1 cellular context compared by ENCODE assay signal in the genomic region with DNA sequence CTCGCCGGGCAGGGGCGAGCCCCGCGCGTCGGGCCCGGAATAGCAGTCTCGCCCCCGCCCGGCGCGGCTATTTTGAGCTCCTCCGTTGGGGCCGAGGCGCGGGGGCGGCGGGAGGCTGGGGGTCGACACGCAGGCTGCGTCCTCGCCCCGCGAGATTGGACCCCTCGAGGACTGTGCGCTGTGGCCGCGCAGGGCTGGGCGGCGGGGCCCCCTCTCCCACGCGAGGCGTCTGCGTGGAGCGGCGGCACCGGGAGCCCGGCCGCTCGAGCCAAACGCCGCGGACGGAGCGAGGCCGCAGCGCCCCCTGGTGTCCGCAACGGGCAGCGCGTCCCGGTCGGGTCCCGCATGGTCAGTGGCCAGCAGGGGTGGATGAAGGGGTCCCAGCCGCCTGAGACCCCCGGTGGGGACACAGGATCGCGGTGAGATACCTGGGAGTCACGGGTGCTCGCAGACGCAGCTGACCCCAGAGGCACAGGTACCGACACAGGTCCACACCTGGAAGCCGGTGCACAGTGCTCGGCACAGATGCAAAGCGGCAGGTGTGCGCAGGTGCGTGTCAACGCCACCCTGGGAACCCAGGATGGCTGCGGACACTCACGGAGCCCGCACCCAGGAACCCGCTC.
A peak's percentile ranks its signal among the peaks of the same experiment; 100 is the strongest.
TF ChIP-seq lines count a peak whose summit lies in the region.

No MANE protein-coding gene starts in this region.

TF ChIP-seq in K562, 482 proteins besides CTCF, POLR2A, EP300 and RAD21 (continued from another document and continues in another):
- TF ChIP-seq, protein P1, sequence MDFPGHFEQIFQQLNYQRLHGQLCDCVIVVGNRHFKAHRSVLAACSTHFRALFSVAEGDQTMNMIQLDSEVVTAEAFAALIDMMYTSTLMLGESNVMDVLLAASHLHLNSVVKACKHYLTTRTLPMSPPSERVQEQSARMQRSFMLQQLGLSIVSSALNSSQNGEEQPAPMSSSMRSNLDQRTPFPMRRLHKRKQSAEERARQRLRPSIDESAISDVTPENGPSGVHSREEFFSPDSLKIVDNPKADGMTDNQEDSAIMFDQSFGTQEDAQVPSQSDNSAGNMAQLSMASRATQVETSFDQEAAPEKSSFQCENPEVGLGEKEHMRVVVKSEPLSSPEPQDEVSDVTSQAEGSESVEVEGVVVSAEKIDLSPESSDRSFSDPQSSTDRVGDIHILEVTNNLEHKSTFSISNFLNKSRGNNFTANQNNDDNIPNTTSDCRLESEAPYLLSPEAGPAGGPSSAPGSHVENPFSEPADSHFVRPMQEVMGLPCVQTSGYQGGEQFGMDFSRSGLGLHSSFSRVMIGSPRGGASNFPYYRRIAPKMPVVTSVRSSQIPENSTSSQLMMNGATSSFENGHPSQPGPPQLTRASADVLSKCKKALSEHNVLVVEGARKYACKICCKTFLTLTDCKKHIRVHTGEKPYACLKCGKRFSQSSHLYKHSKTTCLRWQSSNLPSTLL (IDR thresholded peaks at IDR 0.05): no peak
- no peak for TF ChIP-seq STAT5B (CRISPR knock-in tag; IDR thresholded peaks at IDR 0.05)
- peak; percentile 55; the same call in 1 of the 2 replicates for TF ChIP-seq GATAD2A (IDR thresholded peaks at IDR 0.05)
- TF ChIP-seq, protein P2, sequence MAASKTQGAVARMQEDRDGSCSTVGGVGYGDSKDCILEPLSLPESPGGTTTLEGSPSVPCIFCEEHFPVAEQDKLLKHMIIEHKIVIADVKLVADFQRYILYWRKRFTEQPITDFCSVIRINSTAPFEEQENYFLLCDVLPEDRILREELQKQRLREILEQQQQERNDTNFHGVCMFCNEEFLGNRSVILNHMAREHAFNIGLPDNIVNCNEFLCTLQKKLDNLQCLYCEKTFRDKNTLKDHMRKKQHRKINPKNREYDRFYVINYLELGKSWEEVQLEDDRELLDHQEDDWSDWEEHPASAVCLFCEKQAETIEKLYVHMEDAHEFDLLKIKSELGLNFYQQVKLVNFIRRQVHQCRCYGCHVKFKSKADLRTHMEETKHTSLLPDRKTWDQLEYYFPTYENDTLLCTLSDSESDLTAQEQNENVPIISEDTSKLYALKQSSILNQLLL (CRISPR knock-in tag; IDR thresholded peaks at IDR 0.05; ENCODE audit: borderline replicate concordance): no peak
- TF ChIP-seq KLF13 (tag; IDR thresholded peaks at IDR 0.05; ENCODE audit: borderline replicate concordance, low read depth): 0 out of 2 replicates have a peak, but pooled peaks have one; percentile 29
- no peak for TF ChIP-seq SREBF1 (IDR thresholded peaks at IDR 0.05; ENCODE audit: borderline replicate concordance, low read depth, low read length)
- TF ChIP-seq SMARCA5 (IDR thresholded peaks at IDR 0.05): no peak
- TF ChIP-seq, protein P3, sequence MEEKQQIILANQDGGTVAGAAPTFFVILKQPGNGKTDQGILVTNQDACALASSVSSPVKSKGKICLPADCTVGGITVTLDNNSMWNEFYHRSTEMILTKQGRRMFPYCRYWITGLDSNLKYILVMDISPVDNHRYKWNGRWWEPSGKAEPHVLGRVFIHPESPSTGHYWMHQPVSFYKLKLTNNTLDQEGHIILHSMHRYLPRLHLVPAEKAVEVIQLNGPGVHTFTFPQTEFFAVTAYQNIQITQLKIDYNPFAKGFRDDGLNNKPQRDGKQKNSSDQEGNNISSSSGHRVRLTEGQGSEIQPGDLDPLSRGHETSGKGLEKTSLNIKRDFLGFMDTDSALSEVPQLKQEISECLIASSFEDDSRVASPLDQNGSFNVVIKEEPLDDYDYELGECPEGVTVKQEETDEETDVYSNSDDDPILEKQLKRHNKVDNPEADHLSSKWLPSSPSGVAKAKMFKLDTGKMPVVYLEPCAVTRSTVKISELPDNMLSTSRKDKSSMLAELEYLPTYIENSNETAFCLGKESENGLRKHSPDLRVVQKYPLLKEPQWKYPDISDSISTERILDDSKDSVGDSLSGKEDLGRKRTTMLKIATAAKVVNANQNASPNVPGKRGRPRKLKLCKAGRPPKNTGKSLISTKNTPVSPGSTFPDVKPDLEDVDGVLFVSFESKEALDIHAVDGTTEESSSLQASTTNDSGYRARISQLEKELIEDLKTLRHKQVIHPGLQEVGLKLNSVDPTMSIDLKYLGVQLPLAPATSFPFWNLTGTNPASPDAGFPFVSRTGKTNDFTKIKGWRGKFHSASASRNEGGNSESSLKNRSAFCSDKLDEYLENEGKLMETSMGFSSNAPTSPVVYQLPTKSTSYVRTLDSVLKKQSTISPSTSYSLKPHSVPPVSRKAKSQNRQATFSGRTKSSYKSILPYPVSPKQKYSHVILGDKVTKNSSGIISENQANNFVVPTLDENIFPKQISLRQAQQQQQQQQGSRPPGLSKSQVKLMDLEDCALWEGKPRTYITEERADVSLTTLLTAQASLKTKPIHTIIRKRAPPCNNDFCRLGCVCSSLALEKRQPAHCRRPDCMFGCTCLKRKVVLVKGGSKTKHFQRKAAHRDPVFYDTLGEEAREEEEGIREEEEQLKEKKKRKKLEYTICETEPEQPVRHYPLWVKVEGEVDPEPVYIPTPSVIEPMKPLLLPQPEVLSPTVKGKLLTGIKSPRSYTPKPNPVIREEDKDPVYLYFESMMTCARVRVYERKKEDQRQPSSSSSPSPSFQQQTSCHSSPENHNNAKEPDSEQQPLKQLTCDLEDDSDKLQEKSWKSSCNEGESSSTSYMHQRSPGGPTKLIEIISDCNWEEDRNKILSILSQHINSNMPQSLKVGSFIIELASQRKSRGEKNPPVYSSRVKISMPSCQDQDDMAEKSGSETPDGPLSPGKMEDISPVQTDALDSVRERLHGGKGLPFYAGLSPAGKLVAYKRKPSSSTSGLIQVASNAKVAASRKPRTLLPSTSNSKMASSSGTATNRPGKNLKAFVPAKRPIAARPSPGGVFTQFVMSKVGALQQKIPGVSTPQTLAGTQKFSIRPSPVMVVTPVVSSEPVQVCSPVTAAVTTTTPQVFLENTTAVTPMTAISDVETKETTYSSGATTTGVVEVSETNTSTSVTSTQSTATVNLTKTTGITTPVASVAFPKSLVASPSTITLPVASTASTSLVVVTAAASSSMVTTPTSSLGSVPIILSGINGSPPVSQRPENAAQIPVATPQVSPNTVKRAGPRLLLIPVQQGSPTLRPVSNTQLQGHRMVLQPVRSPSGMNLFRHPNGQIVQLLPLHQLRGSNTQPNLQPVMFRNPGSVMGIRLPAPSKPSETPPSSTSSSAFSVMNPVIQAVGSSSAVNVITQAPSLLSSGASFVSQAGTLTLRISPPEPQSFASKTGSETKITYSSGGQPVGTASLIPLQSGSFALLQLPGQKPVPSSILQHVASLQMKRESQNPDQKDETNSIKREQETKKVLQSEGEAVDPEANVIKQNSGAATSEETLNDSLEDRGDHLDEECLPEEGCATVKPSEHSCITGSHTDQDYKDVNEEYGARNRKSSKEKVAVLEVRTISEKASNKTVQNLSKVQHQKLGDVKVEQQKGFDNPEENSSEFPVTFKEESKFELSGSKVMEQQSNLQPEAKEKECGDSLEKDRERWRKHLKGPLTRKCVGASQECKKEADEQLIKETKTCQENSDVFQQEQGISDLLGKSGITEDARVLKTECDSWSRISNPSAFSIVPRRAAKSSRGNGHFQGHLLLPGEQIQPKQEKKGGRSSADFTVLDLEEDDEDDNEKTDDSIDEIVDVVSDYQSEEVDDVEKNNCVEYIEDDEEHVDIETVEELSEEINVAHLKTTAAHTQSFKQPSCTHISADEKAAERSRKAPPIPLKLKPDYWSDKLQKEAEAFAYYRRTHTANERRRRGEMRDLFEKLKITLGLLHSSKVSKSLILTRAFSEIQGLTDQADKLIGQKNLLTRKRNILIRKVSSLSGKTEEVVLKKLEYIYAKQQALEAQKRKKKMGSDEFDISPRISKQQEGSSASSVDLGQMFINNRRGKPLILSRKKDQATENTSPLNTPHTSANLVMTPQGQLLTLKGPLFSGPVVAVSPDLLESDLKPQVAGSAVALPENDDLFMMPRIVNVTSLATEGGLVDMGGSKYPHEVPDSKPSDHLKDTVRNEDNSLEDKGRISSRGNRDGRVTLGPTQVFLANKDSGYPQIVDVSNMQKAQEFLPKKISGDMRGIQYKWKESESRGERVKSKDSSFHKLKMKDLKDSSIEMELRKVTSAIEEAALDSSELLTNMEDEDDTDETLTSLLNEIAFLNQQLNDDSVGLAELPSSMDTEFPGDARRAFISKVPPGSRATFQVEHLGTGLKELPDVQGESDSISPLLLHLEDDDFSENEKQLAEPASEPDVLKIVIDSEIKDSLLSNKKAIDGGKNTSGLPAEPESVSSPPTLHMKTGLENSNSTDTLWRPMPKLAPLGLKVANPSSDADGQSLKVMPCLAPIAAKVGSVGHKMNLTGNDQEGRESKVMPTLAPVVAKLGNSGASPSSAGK (IDR thresholded peaks at IDR 0.05): no peak
- no peak for TF ChIP-seq KLF6 (CRISPR knock-in tag; IDR thresholded peaks at IDR 0.05; ENCODE audit: borderline replicate concordance)
- TF ChIP-seq GTF2A2 (tag; IDR thresholded peaks at IDR 0.05): no peak
- TF ChIP-seq FOXJ2 (tag; IDR thresholded peaks at IDR 0.05): peak; percentile 25; the same call in 1 of the 2 replicates
- no peak for TF ChIP-seq FOXJ3 (CRISPR knock-in tag; IDR thresholded peaks at IDR 0.05)
- TF ChIP-seq, protein P4, sequence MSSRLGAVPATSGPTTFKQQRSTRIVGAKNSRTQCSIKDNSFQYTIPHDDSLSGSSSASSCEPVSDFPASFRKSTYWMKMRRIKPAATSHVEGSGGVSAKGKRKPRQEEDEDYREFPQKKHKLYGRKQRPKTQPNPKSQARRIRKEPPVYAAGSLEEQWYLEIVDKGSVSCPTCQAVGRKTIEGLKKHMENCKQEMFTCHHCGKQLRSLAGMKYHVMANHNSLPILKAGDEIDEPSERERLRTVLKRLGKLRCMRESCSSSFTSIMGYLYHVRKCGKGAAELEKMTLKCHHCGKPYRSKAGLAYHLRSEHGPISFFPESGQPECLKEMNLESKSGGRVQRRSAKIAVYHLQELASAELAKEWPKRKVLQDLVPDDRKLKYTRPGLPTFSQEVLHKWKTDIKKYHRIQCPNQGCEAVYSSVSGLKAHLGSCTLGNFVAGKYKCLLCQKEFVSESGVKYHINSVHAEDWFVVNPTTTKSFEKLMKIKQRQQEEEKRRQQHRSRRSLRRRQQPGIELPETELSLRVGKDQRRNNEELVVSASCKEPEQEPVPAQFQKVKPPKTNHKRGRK (tag; IDR thresholded peaks at IDR 0.05): no peak
- TF ChIP-seq ILF3 (IDR thresholded peaks at IDR 0.05; ENCODE audit: borderline replicate concordance): peak; percentile 88; the same call in 1 of the 2 replicates
- TF ChIP-seq, protein P5, sequence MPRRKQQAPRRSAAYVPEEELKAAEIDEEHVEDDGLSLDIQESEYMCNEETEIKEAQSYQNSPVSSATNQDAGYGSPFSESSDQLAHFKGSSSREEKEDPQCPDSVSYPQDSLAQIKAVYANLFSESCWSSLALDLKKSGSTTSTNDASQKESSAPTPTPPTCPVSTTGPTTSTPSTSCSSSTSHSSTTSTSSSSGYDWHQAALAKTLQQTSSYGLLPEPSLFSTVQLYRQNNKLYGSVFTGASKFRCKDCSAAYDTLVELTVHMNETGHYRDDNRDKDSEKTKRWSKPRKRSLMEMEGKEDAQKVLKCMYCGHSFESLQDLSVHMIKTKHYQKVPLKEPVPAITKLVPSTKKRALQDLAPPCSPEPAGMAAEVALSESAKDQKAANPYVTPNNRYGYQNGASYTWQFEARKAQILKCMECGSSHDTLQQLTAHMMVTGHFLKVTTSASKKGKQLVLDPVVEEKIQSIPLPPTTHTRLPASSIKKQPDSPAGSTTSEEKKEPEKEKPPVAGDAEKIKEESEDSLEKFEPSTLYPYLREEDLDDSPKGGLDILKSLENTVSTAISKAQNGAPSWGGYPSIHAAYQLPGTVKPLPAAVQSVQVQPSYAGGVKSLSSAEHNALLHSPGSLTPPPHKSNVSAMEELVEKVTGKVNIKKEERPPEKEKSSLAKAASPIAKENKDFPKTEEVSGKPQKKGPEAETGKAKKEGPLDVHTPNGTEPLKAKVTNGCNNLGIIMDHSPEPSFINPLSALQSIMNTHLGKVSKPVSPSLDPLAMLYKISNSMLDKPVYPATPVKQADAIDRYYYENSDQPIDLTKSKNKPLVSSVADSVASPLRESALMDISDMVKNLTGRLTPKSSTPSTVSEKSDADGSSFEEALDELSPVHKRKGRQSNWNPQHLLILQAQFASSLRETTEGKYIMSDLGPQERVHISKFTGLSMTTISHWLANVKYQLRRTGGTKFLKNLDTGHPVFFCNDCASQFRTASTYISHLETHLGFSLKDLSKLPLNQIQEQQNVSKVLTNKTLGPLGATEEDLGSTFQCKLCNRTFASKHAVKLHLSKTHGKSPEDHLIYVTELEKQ (CRISPR knock-in tag; IDR thresholded peaks at IDR 0.05): no peak
- TF ChIP-seq, protein P6, sequence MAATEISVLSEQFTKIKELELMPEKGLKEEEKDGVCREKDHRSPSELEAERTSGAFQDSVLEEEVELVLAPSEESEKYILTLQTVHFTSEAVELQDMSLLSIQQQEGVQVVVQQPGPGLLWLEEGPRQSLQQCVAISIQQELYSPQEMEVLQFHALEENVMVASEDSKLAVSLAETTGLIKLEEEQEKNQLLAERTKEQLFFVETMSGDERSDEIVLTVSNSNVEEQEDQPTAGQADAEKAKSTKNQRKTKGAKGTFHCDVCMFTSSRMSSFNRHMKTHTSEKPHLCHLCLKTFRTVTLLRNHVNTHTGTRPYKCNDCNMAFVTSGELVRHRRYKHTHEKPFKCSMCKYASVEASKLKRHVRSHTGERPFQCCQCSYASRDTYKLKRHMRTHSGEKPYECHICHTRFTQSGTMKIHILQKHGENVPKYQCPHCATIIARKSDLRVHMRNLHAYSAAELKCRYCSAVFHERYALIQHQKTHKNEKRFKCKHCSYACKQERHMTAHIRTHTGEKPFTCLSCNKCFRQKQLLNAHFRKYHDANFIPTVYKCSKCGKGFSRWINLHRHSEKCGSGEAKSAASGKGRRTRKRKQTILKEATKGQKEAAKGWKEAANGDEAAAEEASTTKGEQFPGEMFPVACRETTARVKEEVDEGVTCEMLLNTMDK (IDR thresholded peaks at IDR 0.05; ENCODE audit: borderline replicate concordance, insufficient read depth, low read depth, low read length, poor library complexity, severe bottlenecking): peak; percentile 68
- TF ChIP-seq ZNF134 (CRISPR knock-in tag; conservative IDR thresholded peaks at IDR 0.05): no peak
- TF ChIP-seq SRSF7 (optimal IDR thresholded peaks at IDR 0.05; ENCODE audit: low read depth, low read length): no peak
- peak; percentile 79 for TF ChIP-seq MYC (IDR thresholded peaks at IDR 0.05; ENCODE audit: low read depth, low read length)
- no peak for TF ChIP-seq MYC (CRISPR knock-in tag; IDR thresholded peaks at IDR 0.05; ENCODE audit: borderline replicate concordance, low read depth)
- TF ChIP-seq DMBX1 (CRISPR knock-in tag; IDR thresholded peaks at IDR 0.05; ENCODE audit: borderline replicate concordance): no peak; the same call in 1 of the 2 replicates
- TF ChIP-seq IRF2 (CRISPR knock-in tag; IDR thresholded peaks at IDR 0.05): no peak
- peak; percentile 41 for TF ChIP-seq RBM25 (IDR thresholded peaks at IDR 0.05; ENCODE audit: low read depth, low read length, severe bottlenecking)
- peak; percentile 71; the same call in 1 of the 2 replicates for TF ChIP-seq SIN3B (IDR thresholded peaks at IDR 0.05; ENCODE audit: low read depth)
- no peak for TF ChIP-seq CCAR2 (IDR thresholded peaks at IDR 0.05; ENCODE audit: low read depth, low read length)
- peak; percentile 66 for TF ChIP-seq MEF2A (IDR thresholded peaks at IDR 0.05; ENCODE audit: control insufficient read depth, low read depth, low read length)
- TF ChIP-seq PPARD (CRISPR knock-in tag; IDR thresholded peaks at IDR 0.05): no peak
- 0 out of 2 replicates have a peak, but pooled peaks have one; percentile 41 for TF ChIP-seq ZNF282 (CRISPR knock-in tag; IDR thresholded peaks at IDR 0.05)
- no peak for TF ChIP-seq ZNF77 (CRISPR knock-in tag; IDR thresholded peaks at IDR 0.05)
- no peak for TF ChIP-seq NFATC3 (IDR thresholded peaks at IDR 0.05)
- no peak for TF ChIP-seq TAF9B (IDR thresholded peaks at IDR 0.05; ENCODE audit: partially characterized antibody)
